In genomic region chr14:80049055-80049454, GRCh38 we compare ENCODE assay signal across 36 cellular contexts.
"Had no signal": no experiment of that assay in that cellular context is flagged by ENCODE, and none has a peak within 500 bp of the region (broad histone marks: within the 10 kb centered on the region; RNA-seq: fewer than 3 reads in every experiment).

No MANE protein-coding gene starts in this region.

- H3K27me3 Mint-ChIP-seq: activated B cell treated with CpG ODN at 0.5 μM for 24 hours; activated CD8-positive, alpha-beta T cell treated with anti-CD3 and anti-CD28 coated beads for 36 hours; activated naive CD8-positive, alpha-beta T cell; brain; dendritic cell treated with granulocyte-macrophage colony-stimulating factor and Interleukin-4, amounts not matched to agents 40 ng/mL and 50 ng/mL, for 4 days; T-helper 17 cell had no signal

- H3K36me3 ChIP-seq: breast epithelium, cardiac muscle cell, gastroesophageal sphincter, heart right ventricle, WERI-Rb-1 had no signal

- H3K36me3 Mint-ChIP-seq: activated naive CD8-positive, alpha-beta T cell; brain had no signal

- H3K9me3 Mint-ChIP-seq: activated CD8-positive, alpha-beta T cell treated with anti-CD3 and anti-CD28 coated beads for 36 hours; activated T-helper 2 cell treated with anti-CD3 and anti-CD28 coated beads, Interferon-gamma antibody, Interleukin-2, Interleukin-4, amounts not matched to agents 10 μg/mL and 5 μg/mL and 100 μg/mL, durations not matched to agents 14 hours and 24 hours and 36 hours; dendritic cell treated with granulocyte-macrophage colony-stimulating factor and Interleukin-4, amounts not matched to agents 40 ng/mL and 50 ng/mL, for 4 days had no signal

- H3K4me2 ChIP-seq: hepatocyte had no signal

- H3K4me3 Mint-ChIP-seq: activated B cell treated with CpG ODN at 0.5 μM for 24 hours; activated CD8-positive, alpha-beta T cell treated with anti-CD3 and anti-CD28 coated beads for 36 hours; activated naive CD8-positive, alpha-beta T cell; activated T-helper 1 cell treated with anti-CD3 and anti-CD28 coated beads, Interleukin-12 subunit alpha, Interleukin-12 subunit beta, Interleukin-2, Interleukin-4 antibody, amounts not matched to agents 30 ng/mL and 10 ng/mL and 1 ng/mL, durations not matched to agents 14 hours and 24 hours and 36 hours; brain; dendritic cell treated with granulocyte-macrophage colony-stimulating factor and Interleukin-4, amounts not matched to agents 40 ng/mL and 50 ng/mL, for 4 days; endodermal cell; T-helper 17 cell; T-helper 2 cell treated with Interferon-gamma antibody and Interleukin-4, amounts not matched to agents 5 μg/mL and 100 μg/mL, for 36 hours had no signal

- DNase-seq: activated B cell treated with CpG ODN at 0.5 μM for 24 hours; activated CD4-positive, alpha-beta T cell treated with anti-CD3 and anti-CD28 coated beads for 48 hours; activated CD4-positive, alpha-beta T cell treated with anti-CD3 and anti-CD28 coated beads, Interleukin-2, amount 50 U/mL, for 1 hour; activated CD4-positive, alpha-beta T cell treated with anti-CD3 and anti-CD28 coated beads, Interleukin-2, amount 50 U/mL, for 48 hours; activated CD8-positive, alpha-beta memory T cell treated with anti-CD3 and anti-CD28 coated beads for 24 hours; activated CD8-positive, alpha-beta T cell treated with anti-CD3 and anti-CD28 coated beads for 36 hours; activated gamma-delta T cell treated with Interleukin-2 at 50 U/mL for 16 hours; activated naive CD4-positive, alpha-beta T cell treated with anti-CD3 and anti-CD28 coated beads, Interleukin-2, amount 50 U/mL, for 16 hours; activated naive CD4-positive, alpha-beta T cell treated with Interleukin-2 at 50 U/mL for 16 hours; activated T-cell treated with anti-CD3 and anti-CD28 coated beads, Interleukin-2, amount 50 U/mL, for 48 hours; amniotic stem cell; anterior cingulate cortex; central memory CD4-positive, alpha-beta T cell; cerebellar nuclear complex; dorsolateral prefrontal cortex; effector memory CD4-positive, alpha-beta T cell; endodermal cell; foreskin melanocyte; heart right ventricle; T-helper 1 cell; T-helper 17 cell; T1000; WERI-Rb-1 had no signal

- H2AFZ ChIP-seq: hepatocyte had no signal

- H3K27ac ChIP-seq: breast epithelium, cardiac muscle cell, coronary artery, dorsolateral prefrontal cortex, gastroesophageal sphincter, heart right ventricle, hepatocyte, WERI-Rb-1 had no signal

- H3K4me3 ChIP-seq: breast epithelium, cardiac muscle cell, coronary artery, dorsolateral prefrontal cortex, gastroesophageal sphincter, heart right ventricle, hepatocyte had no signal

- ATAC-seq: activated CD4-positive, CD25-positive, alpha-beta regulatory T cell treated with anti-CD3 and anti-CD28 coated beads, Interleukin-2, amount 50 U/mL, for 24 hours; activated CD8-positive, alpha-beta T cell treated with anti-CD3 and anti-CD28 coated beads for 36 hours; esophagus mucosa; gastroesophageal sphincter; heart right ventricle; T-helper 17 cell had no signal

- H3K4me1 ChIP-seq: breast epithelium, gastroesophageal sphincter, heart right ventricle had no signal

- H3K4me1 Mint-ChIP-seq: activated B cell treated with CpG ODN at 0.5 μM for 24 hours, brain, endodermal cell, T-helper 17 cell had no signal

- H3K27me3 ChIP-seq: breast epithelium, cardiac muscle cell, dorsolateral prefrontal cortex, gastroesophageal sphincter, heart right ventricle, hepatocyte had no signal
